19 cellular contexts compared by ENCODE assay signal in the genomic region with DNA sequence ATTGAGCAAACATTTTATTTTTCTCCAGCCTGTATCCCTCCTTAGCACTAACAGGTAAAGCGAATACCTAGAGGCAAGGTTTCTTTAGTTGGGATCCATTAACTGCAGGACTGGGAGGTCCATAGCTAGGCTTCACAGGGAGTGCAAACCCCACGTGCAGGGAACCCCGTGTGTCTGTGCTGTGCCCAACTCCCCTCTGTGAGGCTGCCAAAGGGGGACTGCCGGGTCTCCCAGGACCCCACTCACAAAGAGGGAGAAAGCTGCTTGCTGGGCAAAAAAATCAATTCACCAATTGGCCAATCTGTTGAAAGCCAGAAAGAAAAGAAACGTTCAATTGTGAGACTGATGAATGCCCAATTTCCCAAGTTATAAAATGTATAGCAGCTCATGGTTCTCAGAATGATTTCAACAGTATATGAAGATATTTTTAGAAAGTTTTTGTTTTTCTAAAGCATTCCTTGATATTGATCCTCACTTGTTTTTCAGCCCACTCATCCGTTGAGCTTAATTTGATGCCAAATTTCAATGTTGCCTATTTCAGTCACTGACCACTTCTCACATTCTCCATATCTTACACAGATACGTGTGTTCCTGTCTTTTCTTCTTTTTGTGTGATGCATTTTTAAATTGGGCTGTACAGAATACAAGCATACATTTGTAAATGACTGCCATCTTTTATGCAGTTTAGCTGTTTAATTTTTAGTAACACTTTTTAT.
DNase-seq lines count a peak whose midpoint lies in the region; TF ChIP-seq lines count a peak whose summit lies in the region.
"Had no signal": no experiment of that assay in that cellular context is flagged by ENCODE, and none has a peak within 500 bp of the region (broad histone marks: within the 10 kb centered on the region; RNA-seq: fewer than 3 reads in every experiment).

No MANE protein-coding gene starts in this region.

- intact Hi-C loops in activated CD4-positive, alpha-beta memory T cell treated with anti-CD3 and anti-CD28 coated beads for 36 hours (cut with micrococcal nuclease) = loop anchor here (5.0 kb wide), 1 partner anchor 57 kb away; no protein-coding TSS in a partner anchor

- peaks cover 11% of the 10 kb centered on the region for H3K4me1 ChIP-seq in parathyroid adenoma
- H3K4me1 ChIP-seq: right atrium auricular region, uterus had no signal

- H3K27ac Mint-ChIP-seq in activated CD4-positive, alpha-beta memory T cell treated with anti-CD3 and anti-CD28 coated beads for 36 hours = peak overlapping the region; percentile 52
- H3K27ac Mint-ChIP-seq in activated CD4-positive, alpha-beta memory T cell treated with anti-CD3 and anti-CD28 coated beads, Interleukin-2, amount 10 ng/mL, durations not matched to agents 7 days and 5 days = no peak overlapping the region
- H3K27ac Mint-ChIP-seq in activated T-cell treated with anti-CD3 and anti-CD28 coated beads, Interleukin-2, amount 50 U/mL, for 24 hours = no peak overlapping the region

- peaks cover 50% of the 10 kb centered on the region for H3K4me1 Mint-ChIP-seq in activated CD4-positive, alpha-beta memory T cell treated with anti-CD3 and anti-CD28 coated beads for 36 hours (ENCODE audit: low read depth)
- H3K4me1 Mint-ChIP-seq in activated CD4-positive, alpha-beta memory T cell treated with anti-CD3 and anti-CD28 coated beads, Interleukin-2, amount 10 ng/mL, durations not matched to agents 7 days and 5 days = peaks cover 44% of the 10 kb centered on the region
- H3K4me1 Mint-ChIP-seq in activated T-cell treated with anti-CD3 and anti-CD28 coated beads, Interleukin-2, amount 50 U/mL, for 24 hours (ENCODE audit: low read depth) = peaks cover 53% of the 10 kb centered on the region

- H3K79me2 ChIP-seq in parathyroid adenoma = no peaks in the 10 kb centered on the region

- H3K27ac ChIP-seq in parathyroid adenoma = peak overlapping the region; percentile 77
- H3K27ac ChIP-seq: right atrium auricular region, uterus, WERI-Rb-1 had no signal

- no peak overlapping the region for H3K4me3 Mint-ChIP-seq in activated CD4-positive, alpha-beta memory T cell treated with anti-CD3 and anti-CD28 coated beads for 36 hours
- no peak overlapping the region for H3K4me3 Mint-ChIP-seq in activated CD4-positive, alpha-beta memory T cell treated with anti-CD3 and anti-CD28 coated beads, Interleukin-2, amount 10 ng/mL, durations not matched to agents 7 days and 5 days
- H3K4me3 Mint-ChIP-seq in activated T-cell treated with anti-CD3 and anti-CD28 coated beads, Interleukin-2, amount 50 U/mL, for 24 hours = no peak overlapping the region

- no peak overlapping the region for H3K4me2 ChIP-seq in parathyroid adenoma (ENCODE audit: low read length)

- CTCF ChIA-PET in activated CD4-positive, alpha-beta memory T cell treated with anti-CD3 and anti-CD28 coated beads for 36 hours (lab: Charles Lee) = interaction anchor here (0.6 to 13.7 kb wide), 20 partner anchors 10 to 405 kb away, joined by 3 to 324 read pairs (median 5); no protein-coding TSS in a partner anchor
- CTCF ChIA-PET in activated CD4-positive, alpha-beta memory T cell treated with anti-CD3 and anti-CD28 coated beads, Interleukin-2, amount 10 ng/mL, durations not matched to agents 7 days and 5 days (lab: Charles Lee) = interaction anchor here (1.0 to 18.6 kb wide), 12 partner anchors 8 to 127 kb away, joined by 3 to 355 read pairs (median 6); no protein-coding TSS in a partner anchor

- no peaks in the 10 kb centered on the region for H3K9me3 ChIP-seq in parathyroid adenoma (ENCODE audit: control insufficient read depth, low read length)
- H3K9me3 ChIP-seq: right atrium auricular region, uterus had no signal

- no peaks in the 10 kb centered on the region for H3K9me3 Mint-ChIP-seq in activated CD4-positive, alpha-beta memory T cell treated with anti-CD3 and anti-CD28 coated beads for 36 hours
- H3K9me3 Mint-ChIP-seq in activated CD4-positive, alpha-beta memory T cell treated with anti-CD3 and anti-CD28 coated beads, Interleukin-2, amount 10 ng/mL, durations not matched to agents 7 days and 5 days = no peaks in the 10 kb centered on the region
- H3K9me3 Mint-ChIP-seq in activated T-cell treated with anti-CD3 and anti-CD28 coated beads, Interleukin-2, amount 50 U/mL, for 24 hours = no peaks in the 10 kb centered on the region

- H3K27me3 Mint-ChIP-seq in activated CD4-positive, alpha-beta memory T cell treated with anti-CD3 and anti-CD28 coated beads for 36 hours = no peaks in the 10 kb centered on the region
- peaks cover 6% of the 10 kb centered on the region for H3K27me3 Mint-ChIP-seq in activated CD4-positive, alpha-beta memory T cell treated with anti-CD3 and anti-CD28 coated beads, Interleukin-2, amount 10 ng/mL, durations not matched to agents 7 days and 5 days
- H3K27me3 Mint-ChIP-seq in activated T-cell treated with anti-CD3 and anti-CD28 coated beads, Interleukin-2, amount 50 U/mL, for 24 hours = no peaks in the 10 kb centered on the region

- H3K9ac ChIP-seq in parathyroid adenoma = no peak overlapping the region

- TF ChIP-seq CTCF in choroid plexus epithelial cell (conservative IDR thresholded peaks at IDR 0.05; ENCODE audit: low read depth, low read length) (no peak), parathyroid adenoma (IDR thresholded peaks at IDR 0.05) (no peak)

- H3K27me3 ChIP-seq in parathyroid adenoma (ENCODE audit: control insufficient read depth, insufficient read depth, low read length) = no peaks in the 10 kb centered on the region
- H3K27me3 ChIP-seq: right atrium auricular region, uterus had no signal

- POLR2A ChIA-PET in activated CD4-positive, alpha-beta memory T cell treated with anti-CD3 and anti-CD28 coated beads for 36 hours (lab: Charles Lee) = no interaction called here
- POLR2A ChIA-PET in activated CD4-positive, alpha-beta memory T cell treated with anti-CD3 and anti-CD28 coated beads, Interleukin-2, amount 10 ng/mL, durations not matched to agents 7 days and 5 days (lab: Charles Lee) = interaction anchor here (1.0 to 1.6 kb wide), 3 partner anchors 17 to 349 kb away, joined by 3 read pairs; no protein-coding TSS in a partner anchor

- no peak overlapping the region for H2AFZ ChIP-seq in parathyroid adenoma

- H3K4me3 ChIP-seq in choroid plexus epithelial cell (ENCODE audit: low read depth, low read length) (no peak overlapping the region), parathyroid adenoma (ENCODE audit: low read depth, low read length) (no peak overlapping the region)
- H3K4me3 ChIP-seq: lung, right atrium auricular region, uterus had no signal

- no peak for DNase-seq in activated CD4-positive, alpha-beta memory T cell treated with anti-CD3 and anti-CD28 coated beads for 36 hours
- DNase-seq in activated CD4-positive, alpha-beta memory T cell treated with anti-CD3 and anti-CD28 coated beads, Interleukin-2, amount 10 ng/mL, durations not matched to agents 7 days and 5 days = no peak
- peak; percentile 65 for DNase-seq in LHCN-M2 (ENCODE audit: low read depth)
- DNase-seq in choroid plexus epithelial cell (ENCODE audit: low read depth) = peak; percentile 47
- DNase-seq in DMS 273 (lab: John Stamatoyannopoulos, UW; ENCODE audit: unreplicated experiment) = no peak
- DNase-seq in activated T-cell treated with anti-CD3 and anti-CD28 coated beads, Interleukin-2, amount 50 U/mL, for 24 hours = no peak
- DNase-seq in NCI-H2171 treated with DMSO at 0.1 percent for 48 hours (lab: John Stamatoyannopoulos, UW) = no peak
- DNase-seq: activated T-cell treated with anti-CD3 and anti-CD28 coated beads for 4 hours, foreskin melanocyte, hippocampal formation, kidney, NCI-H1436 treated with DMSO at 0.1 percent for 48 hours, NCI-H748 treated with DMSO at 0.1 percent for 48 hours, SHP77, uterus, WERI-Rb-1 had no signal

- H3K36me3 ChIP-seq in parathyroid adenoma (ENCODE audit: control insufficient read depth, insufficient read depth, low read length) = no peaks in the 10 kb centered on the region
- H3K36me3 ChIP-seq: right atrium auricular region, uterus, WERI-Rb-1 had no signal

- no peaks in the 10 kb centered on the region for H3K36me3 Mint-ChIP-seq in activated CD4-positive, alpha-beta memory T cell treated with anti-CD3 and anti-CD28 coated beads for 36 hours
- no peaks in the 10 kb centered on the region for H3K36me3 Mint-ChIP-seq in activated CD4-positive, alpha-beta memory T cell treated with anti-CD3 and anti-CD28 coated beads, Interleukin-2, amount 10 ng/mL, durations not matched to agents 7 days and 5 days (ENCODE audit: low read depth)
- H3K36me3 Mint-ChIP-seq in activated T-cell treated with anti-CD3 and anti-CD28 coated beads, Interleukin-2, amount 50 U/mL, for 24 hours (ENCODE audit: low read depth) = no peaks in the 10 kb centered on the region

Comparison
In these comparisons a context has a peak if more than half of its experiments do, and no peak if none do; other contexts are left out.
1. DNase-seq: peak in LHCN-M2 (single experiment) and choroid plexus epithelial cell (single experiment); none in activated CD4-positive, alpha-beta memory T cell treated with anti-CD3 and anti-CD28 coated beads for 36 hours (single experiment), activated CD4-positive, alpha-beta memory T cell treated with anti-CD3 and anti-CD28 coated beads, Interleukin-2, amount 10 ng/mL, durations not matched to agents 7 days and 5 days (single experiment), DMS 273 (single experiment), activated T-cell treated with anti-CD3 and anti-CD28 coated beads, Interleukin-2, amount 50 U/mL, for 24 hours (single experiment) and NCI-H2171 treated with DMSO at 0.1 percent for 48 hours (single experiment).